8 cellular contexts compared by ENCODE assay signal in genomic region chrX:65528705-65529340, GRCh38. TPM values are rescaled to one million over a fixed set of nuclear protein-coding genes. Genes with fewer than 3 reads are reported as not detected.
DNase-seq lines count a peak whose midpoint lies in the region; ATAC-seq and TF ChIP-seq lines count a peak whose summit lies in the region.

No MANE protein-coding gene starts in this region.

- intact Hi-C loops in adrenal gland (cut with DNase I), result no loop called here

- H3K9me3 ChIP-seq in SK-N-SH (no peaks in the 10 kb centered on the region), adrenal gland (replicated peaks in 1 of 3) (no peaks in the 10 kb centered on the region)

- peak; percentile 69 for TF ChIP-seq RAD21 in SK-N-SH (IDR thresholded peaks at IDR 0.05; ENCODE audit: low read length)

- H3K36me3 ChIP-seq in SK-N-SH (replicated peaks in 1 of 2; ENCODE audit: control insufficient read depth in 1 of 2, insufficient read depth in 2 of 2, low read length in 1 of 2) (peaks cover 6 to 17% of the 10 kb centered on the region in 2 experiments), adrenal gland (replicated peaks in 1 of 2) (peaks cover 0 to 19% of the 10 kb centered on the region in 2 donors)

- CTCF ChIA-PET in SK-N-SH (lab: Yijun Ruan, JAX), result interaction anchor here (0.6 to 3.1 kb wide), 19 partner anchors 8 to 1987 kb away, joined by 3 to 21 read pairs (median 4); no protein-coding TSS in a partner anchor

- peak; percentile 64 for DNase-seq in activated gamma-delta T cell treated with Interleukin-2 at 50 U/mL for 16 hours
- no peak for DNase-seq in activated gamma-delta T cell (lab: John Stamatoyannopoulos, UW)
- DNase-seq in SK-N-SH, result peak; percentile 74
- peak; percentile 18 to 64 (median 41) for DNase-seq in adrenal gland
- peak; percentile 83 for DNase-seq in iPS-NIHi7 (ENCODE audit: extremely low spot score)
- DNase-seq in stimulated activated CD4-positive, alpha-beta T cell treated with anti-CD3 and anti-CD28 coated beads, Interleukin-4, amount 100 ng/mL, for 4 hours, result peak; percentile 20 to 41

- no peak for TF ChIP-seq POLR2A in adrenal gland (IDR thresholded peaks at IDR 0.05)

- H3K27me3 ChIP-seq in SK-N-SH (ENCODE audit: insufficient read depth), result no peaks in the 10 kb centered on the region
- H3K27me3 ChIP-seq in adrenal gland, result peaks cover 4% of the 10 kb centered on the region

- H3K9me2 ChIP-seq in SK-N-SH, result no peaks in the 10 kb centered on the region

- peaks cover 25% of the 10 kb centered on the region for H3K79me2 ChIP-seq in SK-N-SH (ENCODE audit: insufficient read depth)

- H3K4me1 ChIP-seq in SK-N-SH (ENCODE audit: control insufficient read depth in 1 of 2, insufficient read depth in 2 of 2, low read depth in 1 of 2, low read length in 1 of 2) (peaks cover 0 to 8% of the 10 kb centered on the region in 2 experiments; a peak in 1 of 4 replicates), adrenal gland (replicated peaks in 1 of 2) (peaks cover 0 to 6% of the 10 kb centered on the region in 2 donors)

- H3K4me3 ChIP-seq in SK-N-SH (ENCODE audit: low read depth in 2 of 2, low read length in 1 of 2) (no peak overlapping the region), adrenal gland (no peak overlapping the region)

- POLR2A ChIA-PET in SK-N-SH (lab: Yijun Ruan, JAX), result no interaction called here

- TF ChIP-seq CTCF in SK-N-SH (IDR thresholded peaks at IDR 0.05) (peak; percentile 98), adrenal gland (IDR thresholded peaks at IDR 0.05) (peak; percentile 65 to 98 (median 78))

- H3K9ac ChIP-seq in SK-N-SH, result no peak overlapping the region

- WGBS in SK-N-SH (ENCODE audit: low lambda C conversion rate), result 15% methylated on average over 9 of the region's 9 CpGs
- 41 to 52% (median 46%) methylated on average over 7 to 9 of the region's 9 CpGs for WGBS in adrenal gland, 4 donors

- H2AFZ ChIP-seq in SK-N-SH (ENCODE audit: low read depth), result no peak overlapping the region

- peaks cover 4% of the 10 kb centered on the region; the same call in 1 of the 2 replicates for H4K20me1 ChIP-seq in SK-N-SH (ENCODE audit: insufficient read depth)

- no peak overlapping the region for H3K27ac ChIP-seq in SK-N-SH (ENCODE audit: low read depth in 2 of 2, low read length in 1 of 2)
- H3K27ac ChIP-seq in adrenal gland, result no peak overlapping the region

- TF ChIP-seq EP300 in SK-N-SH (IDR thresholded peaks at IDR 0.05; ENCODE audit: borderline replicate concordance in 1 of 2, low read depth in 1 of 2, low read length in 1 of 2), result no peak

- ATAC-seq in HG03060 (IDR thresholded peaks at IDR 0.05; ENCODE audit: low read depth, unreplicated experiment), result peak; percentile 55
- ATAC-seq in HG03135 (IDR thresholded peaks at IDR 0.05; ENCODE audit: unreplicated experiment), result no peak

- no peaks in the 10 kb centered on the region for H3F3A ChIP-seq in SK-N-SH (replicated peaks; ENCODE audit: insufficient read depth)

- H3K4me2 ChIP-seq in SK-N-SH, result no peak overlapping the region

TF ChIP-seq in SK-N-SH, 30 proteins besides CTCF, POLR2A, EP300 and RAD21:
- peak; percentile 39 for TF ChIP-seq SMC3 (IDR thresholded peaks at IDR 0.05; ENCODE audit: low read depth, low read length)
- TF ChIP-seq REST (IDR thresholded peaks at IDR 0.05; ENCODE audit: low read depth, low read length), result no peak
- no peak for TF ChIP-seq GATA2 (CRISPR knock-in tag; IDR thresholded peaks at IDR 0.05)
- no peak for TF ChIP-seq USF2 (IDR thresholded peaks at IDR 0.05; ENCODE audit: borderline replicate concordance, low read depth, low read length)

RNA-seq across cellular contexts. Expression of gene LAS1L, which starts 5.8 kb away (rescaled TPM):
- polyA plus RNA-seq in SK-N-SH (2012; rRNA removed) (39.0 and 43.6 TPM in 2 replicates), adrenal gland (10 to 100 TPM; 29.0 to 41.2 (median 40.7) TPM)
- polyA plus RNA-seq in SK-N-SH (2012; cell fraction: cytosol; rRNA removed), result 37.0 and 37.8 TPM in 2 replicates
- polyA plus RNA-seq in SK-N-SH (2012; cell fraction: nucleus; rRNA removed), result 71.2 and 82.2 TPM in 2 replicates
- total RNA-seq in adrenal gland, result 10 to 100 TPM in 7 of 8 donors, 1 to 10 TPM in 1; 7.4 to 26.7 (median 17.0) TPM
